20 cellular contexts compared by ENCODE assay signal in genomic region chr9:31146485-31147166, GRCh38.
A peak's percentile ranks its signal among the peaks of the same experiment; 100 is the strongest.
DNase-seq lines count a peak whose midpoint lies in the region; ATAC-seq and TF ChIP-seq lines count a peak whose summit lies in the region.
"Had no signal": no experiment of that assay in that cellular context is flagged by ENCODE, and none has a peak within 500 bp of the region (broad histone marks: within the 10 kb centered on the region; RNA-seq: fewer than 3 reads in every experiment).

No MANE protein-coding gene starts in this region.

- peaks cover 10% of the 10 kb centered on the region for H3K4me1 ChIP-seq in KMS-11 (ENCODE audit: low read depth, poor library complexity, severe bottlenecking)
- H3K4me1 ChIP-seq in mucosa of descending colon (ENCODE audit: low read depth): no peaks in the 10 kb centered on the region

- H3K9me3 ChIP-seq in mucosa of descending colon: no peaks in the 10 kb centered on the region

- H3K4me1 Mint-ChIP-seq in activated T-cell treated with anti-CD3 and anti-CD28 coated beads, Interleukin-2, amount 50 U/mL, for 4 hours (ENCODE audit: low read depth): no peaks in the 10 kb centered on the region
- H3K4me1 Mint-ChIP-seq: activated CD4-positive, alpha-beta memory T cell treated with anti-CD3 and anti-CD28 coated beads, Interleukin-2, amount 10 ng/mL, durations not matched to agents 7 days and 5 days; H9; stimulated activated effector memory CD8-positive, alpha-beta T cell treated with anti-CD3 and anti-CD28 coated beads, Interleukin-12 subunit alpha, Interleukin-12 subunit beta, amount 100 ng/mL, for 72 hours had no signal

- intact Hi-C loops in mucosa of descending colon (cut with DNase I, micrococcal nuclease): no loop called here

- H3K36me3 Mint-ChIP-seq in activated T-cell treated with anti-CD3 and anti-CD28 coated beads, Interleukin-2, amount 50 U/mL, for 4 hours (ENCODE audit: insufficient read depth): no peaks in the 10 kb centered on the region
- H3K36me3 Mint-ChIP-seq: stimulated activated effector memory CD8-positive, alpha-beta T cell treated with anti-CD3 and anti-CD28 coated beads, Interleukin-12 subunit alpha, Interleukin-12 subunit beta, amount 100 ng/mL, for 72 hours had no signal

- H3K4me3 ChIP-seq in KMS-11 (IDR thresholded peaks at IDR 0.05; ENCODE audit: insufficient read depth, low read depth, low read length): no peak overlapping the region
- no peak overlapping the region for H3K4me3 ChIP-seq in mucosa of descending colon
- H3K4me3 ChIP-seq: cardiac muscle cell had no signal

- no peak overlapping the region for H3K27ac ChIP-seq in KMS-11
- H3K27ac ChIP-seq: cardiac muscle cell had no signal

- H2AFZ ChIP-seq in KMS-11 (ENCODE audit: low read depth): no peak overlapping the region

- H4K20me1 ChIP-seq in KMS-11 (ENCODE audit: insufficient read depth): no peaks in the 10 kb centered on the region

- ATAC-seq in GM18519 (IDR thresholded peaks at IDR 0.05; ENCODE audit: low FRiP score, unreplicated experiment) (peak; percentile 90), GM21526 (IDR thresholded peaks at IDR 0.05; ENCODE audit: low FRiP score, unreplicated experiment) (peak; percentile 94), HG03045 (IDR thresholded peaks at IDR 0.05; ENCODE audit: unreplicated experiment) (peak; percentile 91), mucosa of descending colon (no peak)
- no peak for ATAC-seq in activated T-cell treated with anti-CD3 and anti-CD28 coated beads, Interleukin-2, amount 50 U/mL, for 4 hours
- ATAC-seq: Right ventricle myocardium inferior; stimulated activated effector memory CD8-positive, alpha-beta T cell treated with anti-CD3 and anti-CD28 coated beads, Interleukin-12 subunit alpha, Interleukin-12 subunit beta, amount 100 ng/mL, for 72 hours had no signal

- H3K27me3 Mint-ChIP-seq in activated T-cell treated with anti-CD3 and anti-CD28 coated beads, Interleukin-2, amount 50 U/mL, for 4 hours (ENCODE audit: low read depth): no peaks in the 10 kb centered on the region
- H3K27me3 Mint-ChIP-seq: activated CD4-positive, alpha-beta memory T cell treated with anti-CD3 and anti-CD28 coated beads, Interleukin-2, amount 10 ng/mL, durations not matched to agents 7 days and 5 days had no signal

- no peak overlapping the region for H3K4me3 Mint-ChIP-seq in activated T-cell treated with anti-CD3 and anti-CD28 coated beads, Interleukin-2, amount 50 U/mL, for 4 hours
- H3K4me3 Mint-ChIP-seq: activated CD4-positive, alpha-beta memory T cell treated with anti-CD3 and anti-CD28 coated beads, Interleukin-2, amount 10 ng/mL, durations not matched to agents 7 days and 5 days; activated naive CD4-positive, alpha-beta T cell treated with anti-CD3 and anti-CD28 coated beads for 36 hours; H9; stimulated activated effector memory CD8-positive, alpha-beta T cell treated with anti-CD3 and anti-CD28 coated beads, Interleukin-12 subunit alpha, Interleukin-12 subunit beta, amount 100 ng/mL, for 72 hours had no signal

- H3K4me2 ChIP-seq in KMS-11: peak overlapping the region; percentile 26; the same call in 1 of the 2 replicates

- peaks cover 2% of the 10 kb centered on the region for H3K9me3 Mint-ChIP-seq in activated T-cell treated with anti-CD3 and anti-CD28 coated beads, Interleukin-2, amount 50 U/mL, for 4 hours
- H3K9me3 Mint-ChIP-seq: activated CD4-positive, alpha-beta memory T cell treated with anti-CD3 and anti-CD28 coated beads, Interleukin-2, amount 10 ng/mL, durations not matched to agents 7 days and 5 days; activated naive CD4-positive, alpha-beta T cell treated with anti-CD3 and anti-CD28 coated beads for 36 hours; stimulated activated effector memory CD8-positive, alpha-beta T cell treated with anti-CD3 and anti-CD28 coated beads, Interleukin-12 subunit alpha, Interleukin-12 subunit beta, amount 100 ng/mL, for 72 hours had no signal

- H3K27me3 ChIP-seq in KMS-11 (ENCODE audit: insufficient read depth, low read depth): no peaks in the 10 kb centered on the region
- H3K27me3 ChIP-seq: cardiac muscle cell had no signal

- TF ChIP-seq CTCF in KMS-11 (conservative IDR thresholded peaks at IDR 0.05; ENCODE audit: low read depth, low read length): no peak
- TF ChIP-seq CTCF in mucosa of descending colon (IDR thresholded peaks at IDR 0.05): no peak

- no peaks in the 10 kb centered on the region for H3K79me2 ChIP-seq in KMS-11 (ENCODE audit: insufficient read depth, low read depth)

- no peak for DNase-seq in activated CD4-positive, alpha-beta T cell treated with anti-CD3 and anti-CD28 coated beads, Interleukin-2, amount 50 U/mL, for 1 hour
- DNase-seq in hypothalamus (lab: John Stamatoyannopoulos, UW) (no peak), mucosa of descending colon (no peak)
- DNase-seq in activated T-cell treated with anti-CD3 and anti-CD28 coated beads, Interleukin-2, amount 50 U/mL, for 4 hours: no peak
- DNase-seq: activated CD4-positive, alpha-beta memory T cell treated with anti-CD3 and anti-CD28 coated beads, Interleukin-2, amount 10 ng/mL, durations not matched to agents 7 days and 5 days; activated naive CD4-positive, alpha-beta T cell treated with anti-CD3 and anti-CD28 coated beads for 36 hours; AML-193; DMS79; H9; kidney glomerular epithelial cell; NCI-H1436; stimulated activated CD4-positive, alpha-beta T cell treated with anti-CD3 and anti-CD28 coated beads, Interleukin-2, amount 100 ng/mL, for 48 hours; T1000 had no signal

- H3K36me3 ChIP-seq in KMS-11 (ENCODE audit: insufficient read depth) (no peaks in the 10 kb centered on the region), mucosa of descending colon (ENCODE audit: low read depth) (no peaks in the 10 kb centered on the region)
- H3K36me3 ChIP-seq: cardiac muscle cell had no signal

- no peak overlapping the region for H3K9ac ChIP-seq in KMS-11

Comparison
In these comparisons a context has a peak if more than half of its experiments do, and no peak if none do; other contexts are left out.
1. ATAC-seq: peak in GM18519 (single experiment), GM21526 (single experiment) and HG03045 (single experiment); none in mucosa of descending colon (single experiment) and activated T-cell treated with anti-CD3 and anti-CD28 coated beads, Interleukin-2, amount 50 U/mL, for 4 hours (0 of 2).